In genomic region chr9:2623046-2623865, GRCh38 we compare ENCODE assay signal across 8 cellular contexts. TPM values are rescaled to one million over a fixed set of nuclear protein-coding genes. Genes with fewer than 3 reads are reported as not detected.
DNase-seq lines count a peak whose midpoint lies in the region; ATAC-seq and TF ChIP-seq lines count a peak whose summit lies in the region.

No MANE protein-coding gene starts in this region.

- H3K36me3 ChIP-seq in SK-N-MC (ENCODE audit: insufficient read depth, low read length) (no peaks in the 10 kb centered on the region), subcutaneous abdominal adipose tissue (ENCODE audit: control insufficient read depth in 5 of 5, insufficient read depth in 5 of 5, low read length in 5 of 5) (no peaks in the 10 kb centered on the region)

- peaks cover 1 to 55% (median 47%) of the 10 kb centered on the region in 5 donors for H3K4me1 ChIP-seq in subcutaneous abdominal adipose tissue (ENCODE audit: control insufficient read depth in 5 of 5, insufficient read depth in 5 of 5, low read length in 5 of 5)

- H3K27me3 ChIP-seq in subcutaneous abdominal adipose tissue (ENCODE audit: control insufficient read depth in 5 of 5, insufficient read depth in 4 of 5, low read length in 5 of 5), result no peaks in the 10 kb centered on the region

- TF ChIP-seq CTCF in endothelial cell (IDR thresholded peaks at IDR 0.05; ENCODE audit: unreplicated experiment), result no peak

- DNase-seq in ELR (ENCODE audit: low read depth) (peak; percentile 43), SK-N-MC (ENCODE audit: low read depth, low spot score) (no peak), endothelial cell (ENCODE audit: low spot score) (peak; percentile 48), lung microvascular endothelial cell (ENCODE audit: low read depth in 2 of 2) (peak; percentile 39 to 78), NCI-H2081 treated with DMSO at 0.1 percent for 48 hours (lab: John Stamatoyannopoulos, UW) (no peak), DMS 273 (lab: John Stamatoyannopoulos, UW; ENCODE audit: unreplicated experiment) (no peak)

- H3K4me3 Mint-ChIP-seq in endothelial cell (ENCODE audit: unreplicated experiment), result peak overlapping the region; percentile 88

- peak; percentile 7 for ATAC-seq in HG03064 (IDR thresholded peaks at IDR 0.05; ENCODE audit: low read depth, unreplicated experiment)

- H3K27ac ChIP-seq in SK-N-MC (no peak overlapping the region), subcutaneous abdominal adipose tissue (ENCODE audit: low read depth, low read length) (peak overlapping the region; percentile 95)

- H3K9me3 ChIP-seq in SK-N-MC (ENCODE audit: low read depth, low read length) (no peaks in the 10 kb centered on the region), subcutaneous abdominal adipose tissue (ENCODE audit: control insufficient read depth in 5 of 5, low read length in 5 of 5) (no peaks in the 10 kb centered on the region)

- H3K27ac Mint-ChIP-seq in endothelial cell (ENCODE audit: unreplicated experiment), result peak overlapping the region; percentile 64

- peaks cover 4% of the 10 kb centered on the region for H3K36me3 Mint-ChIP-seq in endothelial cell (ENCODE audit: low read depth, unreplicated experiment)

- no peaks in the 10 kb centered on the region for H3K9me3 Mint-ChIP-seq in endothelial cell (ENCODE audit: unreplicated experiment)

- H3K27me3 Mint-ChIP-seq in endothelial cell (ENCODE audit: unreplicated experiment), result peaks cover 12% of the 10 kb centered on the region

- peaks cover 12% of the 10 kb centered on the region for H3K4me1 Mint-ChIP-seq in endothelial cell (ENCODE audit: unreplicated experiment)

- H3K9ac ChIP-seq in SK-N-MC (ENCODE audit: insufficient read length) (peak overlapping the region; percentile 65), subcutaneous abdominal adipose tissue (ENCODE audit: low read length in 5 of 5) (peak overlapping the region; percentile 70 to 93 (median 77))

- H3K4me3 ChIP-seq in SK-N-MC, result peak overlapping the region; percentile 92
- H3K4me3 ChIP-seq in subcutaneous abdominal adipose tissue (ENCODE audit: low read depth in 1 of 5, low read length in 5 of 5), result peak overlapping the region; percentile 69 to 90 (median 84)

RNA-seq across cellular contexts. Expression of gene VLDLR, which starts 1.7 kb away (rescaled TPM):
- total RNA-seq in endothelial cell (ENCODE audit: unreplicated experiment) (4.4 TPM), lung microvascular endothelial cell (5.7 and 7.3 TPM in 2 replicates)

Comparison
In these comparisons a context has a peak if more than half of its experiments do, and no peak if none do; other contexts are left out.
1. DNase-seq: peak in ELR (single experiment), endothelial cell (single experiment) and lung microvascular endothelial cell (2 of 2); none in SK-N-MC (single experiment), NCI-H2081 treated with DMSO at 0.1 percent for 48 hours (single experiment) and DMS 273 (single experiment).